ENCODE assay signal across 5 cellular contexts in the genomic region with DNA sequence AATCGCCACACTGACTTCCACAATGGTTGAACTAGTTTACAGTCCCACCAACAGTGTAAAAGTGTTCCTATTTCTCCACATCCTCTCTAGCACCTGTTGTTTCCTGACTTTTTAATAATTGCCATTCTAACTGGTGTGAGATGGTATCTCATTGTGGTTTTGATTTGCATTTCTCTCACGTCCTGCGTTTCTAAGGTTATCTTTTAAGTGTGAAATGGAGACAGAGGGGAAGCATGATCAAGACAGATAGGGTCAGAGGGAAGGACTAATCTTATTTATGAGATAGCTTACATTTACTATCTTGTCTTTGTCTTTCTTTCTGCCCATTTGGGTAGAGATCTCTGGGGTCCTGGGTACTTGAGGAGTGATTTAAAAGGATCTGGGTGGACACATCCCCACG. TPM values are rescaled to one million over a fixed set of nuclear protein-coding genes. Genes with fewer than 3 reads are reported as not detected.
"Had no signal": no experiment of that assay in that cellular context is flagged by ENCODE, and none has a peak within 500 bp of the region (broad histone marks: within the 10 kb centered on the region; RNA-seq: fewer than 3 reads in every experiment).

No MANE protein-coding gene starts in this region.

RNA-seq across cellular contexts. Expression of gene EOMES, which starts 48.3 kb away (rescaled TPM):
- total RNA-seq: activated B cell treated with CpG ODN at 0.5 μM for 24 hours, astrocyte, cardiac septum, RPMI7951, SJCRH30 had no signal
